In genomic region chr10:74151057-74151878, GRCh38 we compare ENCODE assay signal across 1 cellular context.
A peak's percentile ranks its signal among the peaks of the same experiment; 100 is the strongest.
TF ChIP-seq lines count a peak whose summit lies in the region.

TSS of gene ADK (plus strand) at chr10:74151221. CDS start at chr10:74151279, 58 bp downstream.

TF ChIP-seq in K562, 482 proteins besides CTCF, POLR2A, EP300 and RAD21 (continued from another document and continues in another):
- TF ChIP-seq ZBTB2 (IDR thresholded peaks at IDR 0.05): no peak; the same call in 1 of the 2 replicates
- TF ChIP-seq RBM22 (IDR thresholded peaks at IDR 0.05; ENCODE audit: low read depth, low read length, poor library complexity, severe bottlenecking): peak; percentile 72
- TF ChIP-seq SRSF7 (optimal IDR thresholded peaks at IDR 0.05; ENCODE audit: low read depth, low read length): no peak
- no peak for TF ChIP-seq ESRRB (CRISPR knock-in tag; IDR thresholded peaks at IDR 0.05; ENCODE audit: borderline replicate concordance)
- TF ChIP-seq TCF7 (IDR thresholded peaks at IDR 0.05; ENCODE audit: borderline replicate concordance): no peak
- no peak for TF ChIP-seq ZBTB12 (CRISPR knock-in tag; IDR thresholded peaks at IDR 0.05)
- TF ChIP-seq BDP1 (IDR thresholded peaks at IDR 0.05; ENCODE audit: insufficient read depth, insufficient read length): no peak
- peak; percentile 95 for TF ChIP-seq THAP12 (CRISPR knock-in tag; IDR thresholded peaks at IDR 0.05)
- TF ChIP-seq SREBF2 (CRISPR knock-in tag; IDR thresholded peaks at IDR 0.05): no peak
- TF ChIP-seq ZNF655 (CRISPR knock-in tag; IDR thresholded peaks at IDR 0.05): no peak
- peak; percentile 86 for TF ChIP-seq PHF8 (IDR thresholded peaks at IDR 0.05; ENCODE audit: borderline replicate concordance, low read length)
- no peak for TF ChIP-seq FOS (IDR thresholded peaks at IDR 0.05; ENCODE audit: extremely low read depth, insufficient read length)
- TF ChIP-seq CHD1 (IDR thresholded peaks at IDR 0.05; ENCODE audit: low read length): peak; percentile 91
- no peak for TF ChIP-seq ZEB2 (IDR thresholded peaks at IDR 0.05)
- TF ChIP-seq ZNF551 (CRISPR knock-in tag; IDR thresholded peaks at IDR 0.05): no peak
- TF ChIP-seq ZNF253 (CRISPR knock-in tag; conservative IDR thresholded peaks at IDR 0.05): no peak
- no peak for TF ChIP-seq CBFA2T3 (IDR thresholded peaks at IDR 0.05)
- peak; percentile 84; the same call in 1 of the 2 replicates for TF ChIP-seq PHB (CRISPR knock-in tag; IDR thresholded peaks at IDR 0.05)
- no peak for TF ChIP-seq POLR2AphosphoS5 (IDR thresholded peaks at IDR 0.05; ENCODE audit: control insufficient read depth, insufficient read depth, low read depth, low read length)
- TF ChIP-seq ZNF316 (IDR thresholded peaks at IDR 0.05): 0 out of 2 replicates have a peak, but pooled peaks have one; percentile 10
- TF ChIP-seq ZNF778 (CRISPR knock-in tag; IDR thresholded peaks at IDR 0.05): no peak
- peak; percentile 50; the same call in 1 of the 2 replicates for TF ChIP-seq SMAD4 (CRISPR knock-in tag; conservative IDR thresholded peaks at IDR 0.05)
- no peak for TF ChIP-seq THRAP3 (IDR thresholded peaks at IDR 0.05; ENCODE audit: borderline replicate concordance)
- TF ChIP-seq ZNF239 (CRISPR knock-in tag; IDR thresholded peaks at IDR 0.05): no peak
- TF ChIP-seq TCFL5 (CRISPR knock-in tag; conservative IDR thresholded peaks at IDR 0.05): no peak
- TF ChIP-seq CREB3 (tag; conservative IDR thresholded peaks at IDR 0.05; ENCODE audit: low read depth): no peak
- no peak for TF ChIP-seq GABPB2 (CRISPR knock-in tag; conservative IDR thresholded peaks at IDR 0.05)
- no peak for TF ChIP-seq KHSRP (IDR thresholded peaks at IDR 0.05)
- TF ChIP-seq ETS2 (tag; IDR thresholded peaks at IDR 0.05; ENCODE audit: borderline replicate concordance, poor library complexity, severe bottlenecking): no peak
- TF ChIP-seq ZNF507 (tag; conservative IDR thresholded peaks at IDR 0.05): no peak
- TF ChIP-seq MCM2 (IDR thresholded peaks at IDR 0.05; ENCODE audit: low read depth): no peak
- TF ChIP-seq MYC (IDR thresholded peaks at IDR 0.05; ENCODE audit: low read depth, low read length): peak; percentile 81
- TF ChIP-seq MYC (CRISPR knock-in tag; IDR thresholded peaks at IDR 0.05; ENCODE audit: borderline replicate concordance, low read depth): peak; percentile 89; the same call in 1 of the 2 replicates
- no peak for TF ChIP-seq CBX5 (IDR thresholded peaks at IDR 0.05; ENCODE audit: borderline replicate concordance, low read depth)
- TF ChIP-seq ZNF121 (CRISPR knock-in tag; conservative IDR thresholded peaks at IDR 0.05): 0 out of 2 replicates have a peak, but pooled peaks have one; percentile 8
- no peak for TF ChIP-seq HNRNPK (IDR thresholded peaks at IDR 0.05; ENCODE audit: low read depth, low read length, poor library complexity, severe bottlenecking)
- no peak for TF ChIP-seq XRCC4 (IDR thresholded peaks at IDR 0.05; ENCODE audit: extremely low read depth, insufficient read depth, insufficient read length)
- no peak; the same call in 1 of the 2 replicates for TF ChIP-seq FOSL1 (tag; conservative IDR thresholded peaks at IDR 0.05)
- TF ChIP-seq SMARCA5 (IDR thresholded peaks at IDR 0.05): no peak
- TF ChIP-seq STAG1 (CRISPR knock-in tag; IDR thresholded peaks at IDR 0.05; ENCODE audit: borderline replicate concordance): no peak
- peak; percentile 98 for TF ChIP-seq SAP30 (IDR thresholded peaks at IDR 0.05; ENCODE audit: borderline replicate concordance, insufficient read depth, low read depth, low read length, poor library complexity, severe bottlenecking)
- TF ChIP-seq NFRKB (IDR thresholded peaks at IDR 0.05; ENCODE audit: low read depth): no peak; the same call in 1 of the 2 replicates
- TF ChIP-seq ZNF699 (CRISPR knock-in tag; IDR thresholded peaks at IDR 0.05; ENCODE audit: insufficient replicate concordance): no peak
- no peak for TF ChIP-seq E2F1 (CRISPR knock-in tag; IDR thresholded peaks at IDR 0.05)
- TF ChIP-seq TCF15 (CRISPR knock-in tag; IDR thresholded peaks at IDR 0.05): no peak
- 0 out of 2 replicates have a peak, but pooled peaks have one; percentile 36 for TF ChIP-seq ZSCAN32 (CRISPR knock-in tag; IDR thresholded peaks at IDR 0.05)
- 0 out of 2 replicates have a peak, but pooled peaks have one; percentile 71 for TF ChIP-seq ZNF830 (CRISPR knock-in tag; IDR thresholded peaks at IDR 0.05)
- TF ChIP-seq CHD4 (IDR thresholded peaks at IDR 0.05; ENCODE audit: insufficient read depth, insufficient replicate concordance, low read depth, low read length, poor library complexity, severe bottlenecking): peak; percentile 68
- TF ChIP-seq NEUROD1 (IDR thresholded peaks at IDR 0.05; ENCODE audit: borderline replicate concordance, low read depth, low read length, partially characterized antibody): peak; percentile 51
- TF ChIP-seq LCOR (CRISPR knock-in tag; IDR thresholded peaks at IDR 0.05): 0 out of 2 replicates have a peak, but pooled peaks have one; percentile 76
- no peak for TF ChIP-seq DLX4 (CRISPR knock-in tag; IDR thresholded peaks at IDR 0.05)
- no peak for TF ChIP-seq RBM39 (optimal IDR thresholded peaks at IDR 0.05; ENCODE audit: low read depth, low read length)
- TF ChIP-seq ZNF740 (CRISPR knock-in tag; IDR thresholded peaks at IDR 0.05): no peak; the same call in none of the 2 replicates
- TF ChIP-seq ZNF740 (tag; IDR thresholded peaks at IDR 0.05): no peak
- peak; percentile 31; the same call in 1 of the 2 replicates for TF ChIP-seq MYNN (IDR thresholded peaks at IDR 0.05)
- TF ChIP-seq MYNN (CRISPR knock-in tag; IDR thresholded peaks at IDR 0.05): no peak
- TF ChIP-seq ZNF197 (CRISPR knock-in tag; IDR thresholded peaks at IDR 0.05; ENCODE audit: low read depth): no peak
- no peak for TF ChIP-seq TFE3 (CRISPR knock-in tag; IDR thresholded peaks at IDR 0.05)
- TF ChIP-seq FIP1L1 (IDR thresholded peaks at IDR 0.05; ENCODE audit: low read depth, low read length, poor library complexity, severe bottlenecking): peak; percentile 64
- TF ChIP-seq ZBTB43 (CRISPR knock-in tag; IDR thresholded peaks at IDR 0.05): peak; percentile 88; the same call in 1 of the 2 replicates
- TF ChIP-seq CSDE1 (IDR thresholded peaks at IDR 0.05): no peak
- TF ChIP-seq BRF1 (IDR thresholded peaks at IDR 0.05; ENCODE audit: borderline replicate concordance, extremely low read depth, insufficient read length): no peak
- TF ChIP-seq HMGN3 (IDR thresholded peaks at IDR 0.05; ENCODE audit: borderline replicate concordance, extremely low read depth, insufficient read length, low read depth, low read length): peak; percentile 76
